Comparison of ENCODE assay signal across 1 cellular context in the genomic region with DNA sequence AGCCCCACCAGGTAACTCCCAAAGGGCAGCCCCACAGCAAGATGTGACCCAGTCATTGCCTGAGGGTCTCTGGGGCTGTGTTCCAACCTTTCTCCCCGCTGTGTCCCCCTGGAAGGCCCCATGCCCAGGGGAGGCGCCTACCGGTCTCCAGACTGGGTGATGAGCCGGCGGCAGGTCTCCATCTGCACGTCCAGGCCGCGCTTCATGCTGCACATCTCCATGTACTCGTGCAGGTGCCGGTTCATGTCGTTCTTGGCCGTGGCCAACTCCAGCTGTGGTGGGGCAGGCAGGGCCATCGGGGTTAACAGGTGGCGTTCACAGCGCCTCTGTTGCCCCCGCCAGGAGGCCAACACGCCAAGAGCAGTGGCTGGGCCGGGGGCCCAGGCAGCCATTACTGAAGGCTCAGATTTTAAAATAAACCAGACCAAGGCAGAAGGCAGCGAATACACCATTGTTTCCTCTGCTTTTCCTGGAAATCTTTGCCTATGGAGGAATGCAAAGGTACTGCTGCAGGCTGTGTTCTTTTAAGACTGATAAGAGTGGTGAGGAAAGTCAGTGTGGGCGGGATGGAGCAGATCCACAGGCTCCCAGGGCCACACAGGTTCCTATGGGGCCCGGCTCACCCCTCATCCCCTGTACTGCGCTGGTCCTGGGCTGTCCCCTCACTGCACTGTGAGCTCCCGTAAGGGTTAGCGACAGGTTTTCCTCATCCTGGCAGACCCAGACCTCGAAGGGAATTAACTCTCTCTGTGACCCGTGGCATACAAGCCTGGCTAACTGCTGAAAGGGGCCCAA.
TF ChIP-seq lines count a peak whose summit lies in the region.

No MANE protein-coding gene starts in this region.

TF ChIP-seq in H1, 55 proteins besides CTCF, POLR2A, EP300 and RAD21:
- no peak for TF ChIP-seq BACH1 (IDR thresholded peaks at IDR 0.05; ENCODE audit: low read length)
- TF ChIP-seq TBP (IDR thresholded peaks at IDR 0.05; ENCODE audit: low read depth, low read length), result no peak
- no peak for TF ChIP-seq NANOG (IDR thresholded peaks at IDR 0.05; ENCODE audit: insufficient read depth, low read depth, low read length, poor library complexity, severe bottlenecking)
- TF ChIP-seq YY1 (IDR thresholded peaks at IDR 0.05; ENCODE audit: low read depth, low read length), result peak; percentile 14; the same call in 1 of the 2 replicates
- TF ChIP-seq SUZ12 (IDR thresholded peaks at IDR 0.05; ENCODE audit: low read length), result no peak
- TF ChIP-seq E2F6 (IDR thresholded peaks at IDR 0.05), result no peak
- TF ChIP-seq CHD2 (IDR thresholded peaks at IDR 0.05; ENCODE audit: low read length), result no peak
